10 cellular contexts compared by ENCODE assay signal in genomic region chr1:37998913-37999433, GRCh38. TPM values are rescaled to one million over a fixed set of nuclear protein-coding genes. Genes with fewer than 3 reads are reported as not detected.
DNase-seq lines count a peak whose midpoint lies in the region; ATAC-seq, FAIRE-seq and TF ChIP-seq lines count a peak whose summit lies in the region.
"Had no signal": no experiment of that assay in that cellular context is flagged by ENCODE, and none has a peak within 500 bp of the region (broad histone marks: within the 10 kb centered on the region; RNA-seq: fewer than 3 reads in every experiment).

No MANE protein-coding gene starts in this region.

- no peaks in the 10 kb centered on the region for H3K27me3 Mint-ChIP-seq in neural crest cell (ENCODE audit: low read depth)

- H3K36me3 ChIP-seq in MM.1S (replicated peaks; ENCODE audit: insufficient read depth, low read length), result no peaks in the 10 kb centered on the region

- no peak for TF ChIP-seq POLR2A in A549 (IDR thresholded peaks at IDR 0.05; ENCODE audit: low read length)

- no peak overlapping the region for H3K9ac ChIP-seq in MM.1S (ENCODE audit: low read length)

- POLR2A ChIA-PET in A549 (lab: Yijun Ruan, JAX), result interaction anchor here (0.6 to 1.3 kb wide), 2 partner anchors 22 to 140 kb away, joined by 3 read pairs; partner anchors contain the start of gene MTF1

- H3K27ac ChIP-seq in A549, result peak overlapping the region; percentile 74 to 87
- no peak overlapping the region for H3K27ac ChIP-seq in MM.1S (ENCODE audit: low read length)
- H3K27ac ChIP-seq in dorsolateral prefrontal cortex, result peak overlapping the region in 50 of 59 donors; percentile 8 to 88 (median 76)

- H3K9me2 ChIP-seq in MM.1S (replicated peaks; ENCODE audit: insufficient read depth, low read length), result no peaks in the 10 kb centered on the region

- TF ChIP-seq EP300 in A549 (IDR thresholded peaks at IDR 0.05), result no peak

- H3K9me3 Mint-ChIP-seq in neural crest cell, result no peaks in the 10 kb centered on the region
- H3K9me3 Mint-ChIP-seq: effector memory CD8-positive, alpha-beta T cell had no signal

- ATAC-seq in A549, result no peak; a peak in 1 of 6 replicates
- no peak for ATAC-seq in HG03175 (IDR thresholded peaks at IDR 0.05; ENCODE audit: unreplicated experiment)
- ATAC-seq in HG03039 (IDR thresholded peaks at IDR 0.05; ENCODE audit: unreplicated experiment), result no peak
- ATAC-seq: effector memory CD8-positive, alpha-beta T cell had no signal

- H3K79me2 ChIP-seq in MM.1S (ENCODE audit: low read length), result no peaks in the 10 kb centered on the region

- TF ChIP-seq RAD21 in A549 (conservative IDR thresholded peaks at IDR 0.05 in 1 of 2, IDR thresholded peaks at IDR 0.05 in 1 of 2), result no peak

- FAIRE-seq in A549 (lab: Jason Lieb, UNC), result no peak

- peak overlapping the region; percentile 78 for H3K4me3 Mint-ChIP-seq in neural crest cell

- peak overlapping the region; percentile 65 for H3K4me2 ChIP-seq in A549
- H3K4me2 ChIP-seq in MM.1S (ENCODE audit: low read depth, low read length), result no peak overlapping the region

- H3K36me3 Mint-ChIP-seq in neural crest cell (ENCODE audit: low read depth), result peaks cover 3% of the 10 kb centered on the region

- H3K4me1 ChIP-seq in A549 (peaks cover 37% of the 10 kb centered on the region), MM.1S (ENCODE audit: low read length) (0 out of 2 replicates have a peak, but pooled peaks cover 11% of the 10 kb centered on the region)

- CTCF ChIA-PET in A549 (lab: Yijun Ruan, JAX), result interaction anchor here (1.0 to 6.9 kb wide), 3 partner anchors 9 to 20 kb away, joined by 3 to 53 read pairs (median 12); partner anchors contain the start of gene SF3A3

- peaks cover 11% of the 10 kb centered on the region for H3K27me3 ChIP-seq in MM.1S (replicated peaks; ENCODE audit: insufficient read depth, low read length)
- peaks cover 0 to 4% (median 0%) of the 10 kb centered on the region in 45 donors for H3K27me3 ChIP-seq in dorsolateral prefrontal cortex

- H3K4me1 Mint-ChIP-seq in neural crest cell, result peaks cover 44% of the 10 kb centered on the region

- intact Hi-C loops in dorsolateral prefrontal cortex (cut with DNase I), result loop anchor here in 1 of 2 donors (10.0 kb wide), 1 partner anchor 836 kb away; no protein-coding TSS in a partner anchor

- peak overlapping the region; percentile 33; the same call in 1 of the 2 replicates for H2AFZ ChIP-seq in MM.1S (ENCODE audit: low read length)

- peak overlapping the region; percentile 100 for H3K27ac Mint-ChIP-seq in neural crest cell (ENCODE audit: unreplicated experiment)

- H3K9me3 ChIP-seq in A549 (no peaks in the 10 kb centered on the region), MM.1S (replicated peaks; ENCODE audit: insufficient read depth, low read length) (no peaks in the 10 kb centered on the region)

- TF ChIP-seq CTCF in A549 (IDR thresholded peaks at IDR 0.05), result no peak
- no peak for TF ChIP-seq CTCF in MM.1S (IDR thresholded peaks at IDR 0.05; ENCODE audit: low read length)
- no peak for TF ChIP-seq CTCF in dorsolateral prefrontal cortex (IDR thresholded peaks at IDR 0.05 in 54 of 56, conservative IDR thresholded peaks at IDR 0.05 in 2 of 56; ENCODE audit: low read depth in 1 of 56, partially characterized antibody in 56 of 56)
- no peak for TF ChIP-seq CTCF in neural crest cell (conservative IDR thresholded peaks at IDR 0.05)

- no peaks in the 10 kb centered on the region for H4K20me1 ChIP-seq in MM.1S (ENCODE audit: insufficient read depth, low read length)

- 95% methylated on average over 10 of the region's 16 CpGs for WGBS in A549 (ENCODE audit: missing lambda C conversion rate)

- no peak for DNase-seq in A549 (ENCODE audit: low read depth in 1 of 2, low spot score in 1 of 2)
- DNase-seq in MM.1S, result no peak
- no peak for DNase-seq in dorsolateral prefrontal cortex
- no peak for DNase-seq in neural crest cell (ENCODE audit: low read depth, low spot score)
- no peak for DNase-seq in NK-92 treated with Interleukin-12 subunit alpha and Interleukin-12 subunit beta, amount 100 ng/mL, for 24 hours (lab: John Stamatoyannopoulos, UW)
- DNase-seq in NCI-H1417 treated with DMSO at 0.1 percent for 48 hours (lab: John Stamatoyannopoulos, UW), result no peak
- DNase-seq: DMS 273 treated with DMSO at 0.1 percent for 48 hours; effector memory CD8-positive, alpha-beta T cell had no signal

- H3K4me3 ChIP-seq in A549 (no peak overlapping the region), MM.1S (ENCODE audit: low read length) (no peak overlapping the region), dorsolateral prefrontal cortex (no peak overlapping the region)

- H3F3A ChIP-seq in MM.1S (ENCODE audit: insufficient read depth, low read length), result no peaks in the 10 kb centered on the region

TF ChIP-seq in A549, 52 proteins besides CTCF, POLR2A, EP300 and RAD21 (continues in another document):
- TF ChIP-seq JUN (IDR thresholded peaks at IDR 0.05), result no peak
- TF ChIP-seq MAX (IDR thresholded peaks at IDR 0.05), result no peak
- TF ChIP-seq HES2 (IDR thresholded peaks at IDR 0.05), result no peak
- TF ChIP-seq TP53 (CRISPR knock-in tag; IDR thresholded peaks at IDR 0.05), result no peak
- TF ChIP-seq EHMT2 (IDR thresholded peaks at IDR 0.05; ENCODE audit: low read depth), result no peak
- TF ChIP-seq ZSCAN20 (CRISPR knock-in tag; IDR thresholded peaks at IDR 0.05), result no peak
- TF ChIP-seq KDM1A (IDR thresholded peaks at IDR 0.05; ENCODE audit: low read depth), result no peak
- no peak for TF ChIP-seq CEBPB (IDR thresholded peaks at IDR 0.05)
- no peak for TF ChIP-seq CHD2 (IDR thresholded peaks at IDR 0.05; ENCODE audit: low read length, partially characterized antibody)
- no peak for TF ChIP-seq BCL3 (IDR thresholded peaks at IDR 0.05)
- no peak for TF ChIP-seq SREBF2 (IDR thresholded peaks at IDR 0.05)
- TF ChIP-seq CHD4 (IDR thresholded peaks at IDR 0.05; ENCODE audit: borderline replicate concordance), result no peak
- no peak for TF ChIP-seq ZC3H11A (IDR thresholded peaks at IDR 0.05)
- TF ChIP-seq PHF8 (IDR thresholded peaks at IDR 0.05; ENCODE audit: borderline replicate concordance, low read depth), result no peak

RNA-seq across cellular contexts. Expression of gene FHL3, which starts 6.3 kb away (rescaled TPM):
- 1.4 and 2.0 TPM in 2 replicates for polyA plus RNA-seq in A549 (2011; rRNA removed)
- polyA plus RNA-seq in A549 (2012; cell fraction: cytosol; rRNA removed), result 3.1 and 4.4 TPM in 2 replicates
- 5.0 and 6.4 TPM in 2 replicates for polyA plus RNA-seq in A549 (2012; cell fraction: nucleus; rRNA removed)
- 4.3 to 5.9 TPM (median 5.4 TPM) in 3 replicates for polyA plus RNA-seq in A549 (2017; fragmentation: RNase III; extraction: RNeasy Plus Mini Kit Qiagen cat#74134 plus additional on column Dnase treatment)
- 4.4 and 4.6 TPM in 2 replicates for polyA minus RNA-seq in A549 (2011; rRNA and poly(A)+ RNA removed)
- total RNA-seq in dorsolateral prefrontal cortex, result 10 to 100 TPM in 51 of 120 experiments, 1 to 10 TPM in 69; 5.8 to 18.5 (median 9.6) TPM
- 21.2 and 22.4 TPM in 2 replicates for total RNA-seq in neural crest cell

RNA-seq across cellular contexts. Expression of gene SF3A3, which starts 9.2 kb away (rescaled TPM):
- polyA plus RNA-seq in A549 (2011; rRNA removed) (53.5 and 62.6 TPM in 2 replicates), A549 (2017; fragmentation: RNase III; extraction: RNeasy Plus Mini Kit Qiagen cat#74134 plus additional on column Dnase treatment) (99.2 to 101 TPM (median 101 TPM) in 3 replicates)
- 21.8 and 24.7 TPM in 2 replicates for polyA plus RNA-seq in A549 (2012; cell fraction: cytosol; rRNA removed)
- 10.9 and 15.5 TPM in 2 replicates for polyA plus RNA-seq in A549 (2012; cell fraction: nucleus; rRNA removed)
- polyA minus RNA-seq in A549 (2011; rRNA and poly(A)+ RNA removed), result 18.5 and 23.7 TPM in 2 replicates
- total RNA-seq in dorsolateral prefrontal cortex (10 to 100 TPM; 30.2 to 67.9 (median 44.5) TPM), neural crest cell (113 and 119 TPM in 2 replicates)

RNA-seq across cellular contexts. Expression of gene UTP11, which starts 13.6 kb away (rescaled TPM):
- polyA plus RNA-seq in A549 (2011; rRNA removed), result 27.0 and 37.6 TPM in 2 replicates
- polyA plus RNA-seq in A549 (2012; cell fraction: cytosol; rRNA removed), result 15.3 and 16.7 TPM in 2 replicates
- polyA plus RNA-seq in A549 (2012; cell fraction: nucleus; rRNA removed), result 5.9 and 11.9 TPM in 2 replicates
- polyA plus RNA-seq in A549 (2017; fragmentation: RNase III; extraction: RNeasy Plus Mini Kit Qiagen cat#74134 plus additional on column Dnase treatment), result 43.1 to 53.1 TPM (median 44.8 TPM) in 3 replicates
- 7.3 and 10.5 TPM in 2 replicates for polyA minus RNA-seq in A549 (2011; rRNA and poly(A)+ RNA removed)
- total RNA-seq in dorsolateral prefrontal cortex, result 10 to 100 TPM; 13.6 to 33.4 (median 24.4) TPM
- total RNA-seq in neural crest cell, result 41.2 and 44.5 TPM in 2 replicates

RNA-seq across cellular contexts. Expression of gene POU3F1, which starts 47.6 kb away (rescaled TPM):
- polyA plus RNA-seq in A549 (2011; rRNA removed) (not detected in 2 replicates), A549 (2017; fragmentation: RNase III; extraction: RNeasy Plus Mini Kit Qiagen cat#74134 plus additional on column Dnase treatment) (not detected in 3 replicates)
- polyA plus RNA-seq in A549 (2012; cell fraction: cytosol; rRNA removed), result not detected in 2 replicates
- 0.09 TPM in 1 of 2 replicates, not detected in the other for polyA plus RNA-seq in A549 (2012; cell fraction: nucleus; rRNA removed)
- not detected in 2 replicates for polyA minus RNA-seq in A549 (2011; rRNA and poly(A)+ RNA removed)
- total RNA-seq in dorsolateral prefrontal cortex (1 to 10 TPM; 1.6 to 8.4 (median 4.4) TPM), neural crest cell (10.7 and 12.1 TPM in 2 replicates)

RNA-seq across cellular contexts. Expression of gene INPP5B, which starts 52.1 kb away (rescaled TPM):
- polyA plus RNA-seq in A549 (2011; rRNA removed) (11.1 and 11.5 TPM in 2 replicates), A549 (2017; fragmentation: RNase III; extraction: RNeasy Plus Mini Kit Qiagen cat#74134 plus additional on column Dnase treatment) (4.3 to 5.7 TPM (median 4.9 TPM) in 3 replicates)
- polyA plus RNA-seq in A549 (2012; cell fraction: cytosol; rRNA removed), result 4.3 and 5.1 TPM in 2 replicates
- polyA plus RNA-seq in A549 (2012; cell fraction: nucleus; rRNA removed), result 11.4 and 12.0 TPM in 2 replicates
- 11.8 and 12.2 TPM in 2 replicates for polyA minus RNA-seq in A549 (2011; rRNA and poly(A)+ RNA removed)
- total RNA-seq in dorsolateral prefrontal cortex (10 to 100 TPM; 23.9 to 71.7 (median 40.7) TPM), neural crest cell (18.8 and 19.1 TPM in 2 replicates)
